Comparison of ENCODE assay signal across 1 cellular context in genomic region chr1:211619033-211619996, GRCh38.
TF ChIP-seq lines count a peak whose summit lies in the region.

No MANE protein-coding gene starts in this region.

TF ChIP-seq in H1, 55 proteins besides CTCF, POLR2A, EP300 and RAD21:
- TF ChIP-seq SP4 (IDR thresholded peaks at IDR 0.05; ENCODE audit: low read length) = no peak
